ENCODE assay signal across 32 cellular contexts in genomic region chr6:115575298-115575697, GRCh38.
"Had no signal": no experiment of that assay in that cellular context is flagged by ENCODE, and none has a peak within 500 bp of the region (broad histone marks: within the 10 kb centered on the region; RNA-seq: fewer than 3 reads in every experiment).

No MANE protein-coding gene starts in this region.

- H3K27me3 ChIP-seq: adrenal gland, ascending aorta, body of pancreas, brain microvascular endothelial cell, breast epithelium, cardiac muscle cell had no signal

- H3K4me3 ChIP-seq: adrenal gland, ascending aorta, body of pancreas, breast epithelium, cardiac muscle cell had no signal

- DNase-seq: activated effector memory CD4-positive, alpha-beta T cell treated with anti-CD3 and anti-CD28 coated beads, Interleukin-2, amount 50 U/mL, for 16 hours; activated effector memory CD4-positive, alpha-beta T cell treated with Interleukin-2 at 50 U/mL for 16 hours; activated gamma-delta T cell; activated gamma-delta T cell treated with Interleukin-2 at 50 U/mL for 16 hours; activated naive CD4-positive, alpha-beta T cell; activated naive CD4-positive, alpha-beta T cell treated with anti-CD3 and anti-CD28 coated beads for 36 hours; activated naive CD4-positive, alpha-beta T cell treated with anti-CD3 and anti-CD28 coated beads, Interleukin-2, amount 10 ng/mL, durations not matched to agents 7 days and 5 days; activated naive CD4-positive, alpha-beta T cell treated with anti-CD3 and anti-CD28 coated beads, Interleukin-2, amount 50 U/mL, for 16 hours; activated naive CD4-positive, alpha-beta T cell treated with Interleukin-2 at 50 U/mL for 16 hours; activated naive CD8-positive, alpha-beta T cell treated with anti-CD3 and anti-CD28 coated beads for 36 hours; activated naive CD8-positive, alpha-beta T cell treated with anti-CD3 and anti-CD28 coated beads, Interleukin-2, amount 10 ng/mL, durations not matched to agents 7 days and 5 days; activated naive CD8-positive, alpha-beta T cell treated with anti-CD3 and anti-CD28 coated beads, Interleukin-2, amount 50 U/mL, for 24 hours; activated T-cell treated with anti-CD3 and anti-CD28 coated beads, Interleukin-2, amount 50 U/mL, for 1 hour; activated T-cell treated with anti-CD3 and anti-CD28 coated beads, Interleukin-2, amount 50 U/mL, for 24 hours; activated T-cell treated with anti-CD3 and anti-CD28 coated beads, Interleukin-2, amount 50 U/mL, for 4 hours; activated T-cell treated with anti-CD3 and anti-CD28 coated beads, Interleukin-2, amount 50 U/mL, for 48 hours; activated T-cell treated with anti-CD3 and anti-CD28 coated beads, Interleukin-2, amount 50 U/mL, for 72 hours; adrenal gland; amniotic stem cell; amygdala; anterior cingulate cortex; aorta; body of pancreas; brain microvascular endothelial cell; caudate nucleus; central memory CD4-positive, alpha-beta T cell; cerebellar nuclear complex had no signal

- H3K9me3 ChIP-seq: adrenal gland, ascending aorta, body of pancreas, breast epithelium had no signal

- H3K4me1 ChIP-seq: adrenal gland, ascending aorta, body of pancreas, breast epithelium had no signal

- H3K27ac ChIP-seq: adrenal gland, ascending aorta, body of pancreas, brain microvascular endothelial cell, breast epithelium, cardiac muscle cell had no signal

- H3K36me3 ChIP-seq: adrenal gland, ascending aorta, brain microvascular endothelial cell, breast epithelium, cardiac muscle cell had no signal

- ATAC-seq: activated naive CD4-positive, alpha-beta T cell treated with anti-CD3 and anti-CD28 coated beads, Interleukin-2, amount 50 U/mL, for 72 hours; activated naive CD8-positive, alpha-beta T cell treated with anti-CD3 and anti-CD28 coated beads, Interleukin-2, amount 50 U/mL, for 24 hours; activated T-cell treated with anti-CD3 and anti-CD28 coated beads, Interleukin-2, amount 50 U/mL, for 4 hours; activated T-cell treated with anti-CD3 and anti-CD28 coated beads, Interleukin-2, amount 50 U/mL, for 72 hours; activated T-helper 17 cell treated with anti-CD3 and anti-CD28 coated beads, Interleukin-2, amount 50 U/mL, for 72 hours; body of pancreas had no signal
